10 cellular contexts compared by ENCODE assay signal in the genomic region with DNA sequence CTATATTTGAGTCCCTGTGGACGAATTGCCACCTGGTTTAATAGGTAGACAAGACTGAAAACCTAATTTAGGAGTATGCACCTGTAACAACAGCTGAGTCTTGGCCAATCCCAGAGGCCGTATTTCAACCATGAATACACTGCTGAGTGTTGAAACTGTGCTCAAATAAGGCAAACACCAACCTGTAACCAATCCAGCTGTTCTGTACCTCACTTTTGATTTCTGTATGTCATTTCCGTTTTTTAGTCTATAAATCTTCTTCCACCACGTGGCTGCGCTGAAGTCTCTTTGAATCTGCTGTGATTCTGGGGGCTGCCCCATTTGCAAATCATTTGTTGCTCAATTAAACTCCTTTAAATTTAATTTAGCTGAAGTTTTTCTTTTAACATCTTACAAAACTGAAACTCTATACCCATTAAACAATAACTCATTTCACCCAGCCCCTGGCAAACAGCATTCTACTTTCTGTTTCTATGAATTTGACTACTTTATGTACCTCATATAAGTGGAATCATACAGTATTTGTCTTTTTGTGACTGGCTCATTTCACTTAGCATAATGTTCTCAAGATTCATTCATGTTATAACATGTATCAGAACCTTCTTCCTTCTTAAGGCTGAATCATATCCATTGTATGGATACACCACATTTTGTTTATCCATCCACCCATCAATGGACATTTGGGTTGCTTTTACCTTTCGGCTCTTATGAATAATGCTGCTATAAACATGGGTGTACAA. TPM values are rescaled to one million over a fixed set of nuclear protein-coding genes. Genes with fewer than 3 reads are reported as not detected.
DNase-seq lines count a peak whose midpoint lies in the region; ATAC-seq lines count a peak whose summit lies in the region.
"Had no signal": no experiment of that assay in that cellular context is flagged by ENCODE, and none has a peak within 500 bp of the region (broad histone marks: within the 10 kb centered on the region; RNA-seq: fewer than 3 reads in every experiment).

No MANE protein-coding gene starts in this region.

- peak overlapping the region; percentile 37 for H3K27ac Mint-ChIP-seq in T-helper 17 cell

- H3K4me3 Mint-ChIP-seq in T-helper 17 cell: no peak overlapping the region

- ATAC-seq in GM19043 (IDR thresholded peaks at IDR 0.05; ENCODE audit: low read depth, unreplicated experiment): peak; percentile 76
- ATAC-seq in HG02763 (IDR thresholded peaks at IDR 0.05; ENCODE audit: unreplicated experiment): peak; percentile 75
- peak; percentile 79 for ATAC-seq in T-helper 17 cell
- no peak for ATAC-seq in left ventricle myocardium superior

- H3K4me1 Mint-ChIP-seq in T-helper 17 cell: peaks cover 10% of the 10 kb centered on the region

- H3K36me3 Mint-ChIP-seq in T-helper 17 cell (ENCODE audit: low read depth): no peaks in the 10 kb centered on the region

- peaks cover 29% of the 10 kb centered on the region for H3K27me3 Mint-ChIP-seq in T-helper 17 cell

- intact Hi-C loops in left ventricle myocardium superior (cut with micrococcal nuclease): no loop called here

- DNase-seq in T-helper 17 cell (no peak), left ventricle myocardium superior (no peak), iPS-NIHi7 (ENCODE audit: extremely low spot score) (no peak), hypothalamus (lab: John Stamatoyannopoulos, UW) (no peak)
- peak; percentile 44 for DNase-seq in stimulated activated CD4-positive, alpha-beta T cell treated with anti-CD3 and anti-CD28 coated beads, Interleukin-1b, Interleukin-23, amount 100 ng/mL, for 48 hours
- no peak for DNase-seq in NK-92 treated with Interleukin-12 subunit alpha and Interleukin-12 subunit beta, amount 100 ng/mL, for 24 hours (lab: John Stamatoyannopoulos, UW)
- DNase-seq: MG63, T1000 had no signal

- H3K9me3 ChIP-seq in T-helper 17 cell (ENCODE audit: control insufficient read depth, low read length, poor library complexity, severe bottlenecking): no peaks in the 10 kb centered on the region
- H3K9me3 ChIP-seq: MG63 had no signal

RNA-seq across cellular contexts. Expression of a gene that starts 7.5 kb away (rescaled TPM):
- total RNA-seq in T-helper 17 cell (100 to 1,000 TPM; 614 to 922 TPM), left ventricle myocardium superior (76.3 TPM)
